In the genomic region with DNA sequence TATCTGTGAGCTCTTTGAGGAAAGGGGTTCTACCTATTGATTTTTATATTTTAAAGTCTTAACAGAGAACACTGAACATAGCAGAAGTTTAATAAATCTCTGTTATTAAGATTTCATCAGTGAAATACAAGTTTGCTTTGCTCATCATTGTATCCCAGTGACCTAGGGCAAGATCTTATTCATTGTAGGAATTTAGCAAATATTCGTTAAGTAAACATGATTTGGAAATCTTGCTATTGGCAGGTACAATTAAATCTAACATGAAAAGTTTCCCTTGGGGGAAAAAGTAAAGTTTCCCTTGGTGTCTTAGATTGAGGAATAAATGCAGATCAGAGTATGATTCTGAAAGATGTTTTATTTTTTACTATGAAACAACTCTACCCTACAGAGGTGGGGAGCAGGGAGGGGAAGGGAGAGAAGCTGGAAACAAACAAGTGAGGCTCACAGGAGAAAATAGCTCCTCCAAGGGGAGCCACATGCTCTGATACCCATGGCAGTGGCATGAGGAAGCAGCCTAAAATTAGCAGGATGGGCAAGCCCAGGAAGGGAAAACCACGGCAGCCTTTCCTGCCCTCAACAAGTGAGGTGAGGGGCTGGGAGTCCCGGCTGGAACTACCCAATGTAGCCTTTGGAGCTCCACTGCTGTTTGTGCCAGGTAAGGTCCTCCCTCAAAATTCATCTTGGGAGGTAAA, we compare ENCODE assay signal across 19 cellular contexts. TPM values are rescaled to one million over a fixed set of nuclear protein-coding genes. Genes with fewer than 3 reads are reported as not detected.
A peak's percentile ranks its signal among the peaks of the same experiment; 100 is the strongest.
DNase-seq lines count a peak whose midpoint lies in the region; ATAC-seq, FAIRE-seq and TF ChIP-seq lines count a peak whose summit lies in the region.
"Had no signal": no experiment of that assay in that cellular context is flagged by ENCODE, and none has a peak within 500 bp of the region (broad histone marks: within the 10 kb centered on the region; RNA-seq: fewer than 3 reads in every experiment).

No MANE protein-coding gene starts in this region.

- intact Hi-C loops in MCF 10A (cut with micrococcal nuclease), result no loop called here
- intact Hi-C loops in breast epithelium (cut with DNase I; ENCODE audit: low total_unique reads), result loop anchor here (10.0 kb wide), 1 partner anchor 517 kb away; no protein-coding TSS in a partner anchor
- intact Hi-C loops in left ventricle myocardium inferior (cut with micrococcal nuclease), result no loop called here

- H3K4me3 Mint-ChIP-seq in MCF 10A (ENCODE audit: unreplicated experiment), result peak overlapping the region; percentile 52
- H3K4me3 Mint-ChIP-seq: activated naive CD8-positive, alpha-beta T cell; neural crest cell; stimulated activated effector memory CD8-positive, alpha-beta T cell treated with anti-CD3 and anti-CD28 coated beads, Interleukin-12 subunit alpha, Interleukin-12 subunit beta, amount 100 ng/mL, for 72 hours had no signal

- no peak for TF ChIP-seq POLR2A in breast epithelium (IDR thresholded peaks at IDR 0.05)

- ATAC-seq in HG03159 (IDR thresholded peaks at IDR 0.05; ENCODE audit: unreplicated experiment), result no peak
- ATAC-seq: lower lobe of right lung; sciatic nerve; stimulated activated effector memory CD8-positive, alpha-beta T cell treated with anti-CD3 and anti-CD28 coated beads, Interleukin-12 subunit alpha, Interleukin-12 subunit beta, amount 100 ng/mL, for 72 hours had no signal

- H3K9me3 Mint-ChIP-seq in MCF 10A (ENCODE audit: unreplicated experiment), result no peaks in the 10 kb centered on the region
- H3K9me3 Mint-ChIP-seq: neural crest cell; stimulated activated effector memory CD8-positive, alpha-beta T cell treated with anti-CD3 and anti-CD28 coated beads, Interleukin-12 subunit alpha, Interleukin-12 subunit beta, amount 100 ng/mL, for 72 hours had no signal

- POLR2A ChIA-PET in MCF 10A (lab: Yijun Ruan, JAX), result interaction anchor here (0.6 to 4.4 kb wide), 11 partner anchors 9 to 865 kb away, joined by 3 to 34 read pairs (median 9); a partner anchor contains a TSS

- no peak for TF ChIP-seq CTCF in MCF 10A (IDR thresholded peaks at IDR 0.05; ENCODE audit: unreplicated experiment)
- TF ChIP-seq CTCF in breast epithelium (IDR thresholded peaks at IDR 0.05), result no peak
- no peak for TF ChIP-seq CTCF in left ventricle myocardium inferior (IDR thresholded peaks at IDR 0.05; ENCODE audit: borderline replicate concordance)

- H3K4me1 Mint-ChIP-seq in MCF 10A (ENCODE audit: insufficient read depth, unreplicated experiment), result peaks cover 27% of the 10 kb centered on the region

- BruUV-seq in MCF 10A (replicated peaks; lab: Mats Ljungman, UMichigan), result no TSS peak

- no peaks in the 10 kb centered on the region for H3K4me1 ChIP-seq in breast epithelium
- H3K4me1 ChIP-seq in left ventricle myocardium inferior, result peaks cover 36% of the 10 kb centered on the region
- peaks cover 0 to 14% (median 3%) of the 10 kb centered on the region in 3 donors for H3K4me1 ChIP-seq in skeletal muscle tissue (ENCODE audit: control insufficient read depth in 3 of 3, insufficient read depth in 3 of 3, low read length in 3 of 3)
- H3K4me1 ChIP-seq: lower lobe of right lung, vagina had no signal

- H3K4me3 ChIP-seq in breast epithelium, result no peak overlapping the region
- peak overlapping the region; percentile 58 for H3K4me3 ChIP-seq in left ventricle myocardium inferior
- H3K4me3 ChIP-seq in skeletal muscle tissue (ENCODE audit: low read length in 3 of 3), result peak overlapping the region; percentile 63 to 75 (median 73)
- H3K4me3 ChIP-seq: cardiac muscle cell, lower lobe of right lung, vagina had no signal

- no peaks in the 10 kb centered on the region for H3K36me3 ChIP-seq in breast epithelium
- H3K36me3 ChIP-seq in left ventricle myocardium inferior, result no peaks in the 10 kb centered on the region
- no peaks in the 10 kb centered on the region for H3K36me3 ChIP-seq in skeletal muscle tissue (ENCODE audit: control insufficient read depth in 3 of 3, insufficient read depth in 3 of 3, low read length in 3 of 3)
- H3K36me3 ChIP-seq: cardiac muscle cell, lower lobe of right lung, vagina had no signal

- H3K27ac ChIP-seq in breast epithelium (no peak overlapping the region), left ventricle myocardium inferior (replicated peaks) (peak overlapping the region; percentile 82), skeletal muscle tissue (ENCODE audit: low read depth, low read length) (peak overlapping the region; percentile 93)
- H3K27ac ChIP-seq: cardiac muscle cell, lower lobe of right lung, vagina had no signal

- peak overlapping the region; percentile 70 to 84 (median 82) for H3K9ac ChIP-seq in skeletal muscle tissue (ENCODE audit: low read depth in 1 of 3, low read length in 3 of 3)

- H3K36me3 Mint-ChIP-seq in MCF 10A (ENCODE audit: insufficient read depth, unreplicated experiment), result peaks cover 6% of the 10 kb centered on the region
- H3K36me3 Mint-ChIP-seq: activated naive CD8-positive, alpha-beta T cell; stimulated activated effector memory CD8-positive, alpha-beta T cell treated with anti-CD3 and anti-CD28 coated beads, Interleukin-12 subunit alpha, Interleukin-12 subunit beta, amount 100 ng/mL, for 72 hours had no signal

- no peak for FAIRE-seq in GM19239 (lab: Jason Lieb, UNC)

- H3K9me3 ChIP-seq in breast epithelium, result no peaks in the 10 kb centered on the region
- no peaks in the 10 kb centered on the region for H3K9me3 ChIP-seq in left ventricle myocardium inferior (replicated peaks)
- H3K9me3 ChIP-seq in skeletal muscle tissue (ENCODE audit: control insufficient read depth in 3 of 3, low read length in 3 of 3), result no peaks in the 10 kb centered on the region
- H3K9me3 ChIP-seq: lower lobe of right lung, vagina had no signal

- H3K27me3 ChIP-seq in breast epithelium (no peaks in the 10 kb centered on the region), left ventricle myocardium inferior (ENCODE audit: low read depth) (no peaks in the 10 kb centered on the region), skeletal muscle tissue (ENCODE audit: control insufficient read depth in 3 of 3, insufficient read depth in 3 of 3, low read length in 3 of 3) (no peaks in the 10 kb centered on the region)
- H3K27me3 ChIP-seq: cardiac muscle cell, vagina had no signal

- peak; percentile 49 for DNase-seq in MCF 10A (ENCODE audit: unreplicated experiment)
- no peak for DNase-seq in breast epithelium (ENCODE audit: low spot score in 2 of 2)
- peak; percentile 37 for DNase-seq in UCSD-AML1 (lab: John Stamatoyannopoulos, UW; ENCODE audit: unreplicated experiment)
- peak; percentile 36 for DNase-seq in left ventricle myocardium inferior
- no peak for DNase-seq in GM19239 (ENCODE audit: insufficient read length, low spot score)
- no peak for DNase-seq in NCI-H2227 (lab: John Stamatoyannopoulos, UW; ENCODE audit: unreplicated experiment)
- DNase-seq: activated CD4-positive, CD25-positive, alpha-beta regulatory T cell; GF-D8; lower lobe of right lung; NCI-H1092 treated with DMSO at 0.1 percent for 48 hours; stimulated activated CD4-positive, alpha-beta T cell treated with anti-CD3 and anti-CD28 coated beads, Interleukin-4, amount 100 ng/mL, for 4 hours had no signal

- peak overlapping the region; percentile 94 for H3K27ac Mint-ChIP-seq in MCF 10A (ENCODE audit: low read depth, unreplicated experiment)
- H3K27ac Mint-ChIP-seq: activated naive CD8-positive, alpha-beta T cell; stimulated activated effector memory CD8-positive, alpha-beta T cell treated with anti-CD3 and anti-CD28 coated beads, Interleukin-12 subunit alpha, Interleukin-12 subunit beta, amount 100 ng/mL, for 72 hours had no signal

- CTCF ChIA-PET in MCF 10A (lab: Yijun Ruan, JAX), result interaction anchor here (0.5 to 9.1 kb wide), 7 partner anchors 9 to 214 kb away, joined by 3 to 182 read pairs (median 3); no protein-coding TSS in a partner anchor

- no peaks in the 10 kb centered on the region for H3K27me3 Mint-ChIP-seq in MCF 10A (ENCODE audit: insufficient read depth, unreplicated experiment)

RNA-seq across cellular contexts. Expression of a gene that starts 12.4 kb away (rescaled TPM):
- total RNA-seq in MCF 10A (2022) (57.5 and 61.5 TPM in 2 replicates), breast epithelium (10 to 100 TPM; 43.2 to 81.4 (median 66.2) TPM), left ventricle myocardium inferior (31.9 TPM), skeletal muscle tissue (64.7 TPM)

RNA-seq across cellular contexts. Expression of a gene that starts 21.8 kb away (rescaled TPM):
- total RNA-seq in MCF 10A (2022), result 0.22 and 0.37 TPM in 2 replicates
- under 1 TPM in 1 of 3 donors, not detected in 2; 0.33 TPM for total RNA-seq in breast epithelium
- total RNA-seq in left ventricle myocardium inferior, result 124 TPM
- total RNA-seq in skeletal muscle tissue, result 57.4 TPM
- total RNA-seq: lower lobe of right lung, neural crest cell, vagina had no signal

Comparison
In these comparisons a context has a peak if more than half of its experiments do, and no peak if none do; other contexts are left out.
1. DNase-seq: peak in MCF 10A (single experiment), UCSD-AML1 (single experiment) and left ventricle myocardium inferior (single experiment); none in breast epithelium (0 of 2), GM19239 (single experiment) and NCI-H2227 (single experiment).
2. H3K27ac ChIP-seq: peak in left ventricle myocardium inferior (single experiment) and skeletal muscle tissue (single experiment); none in breast epithelium (0 of 2).
3. H3K4me3 ChIP-seq: peak in left ventricle myocardium inferior (single experiment) and skeletal muscle tissue (3 of 3); none in breast epithelium (0 of 3).
4. RNA of a gene that starts 21.8 kb away (total RNA-seq): 124 TPM in left ventricle myocardium inferior (single experiment) and 57.4 TPM in skeletal muscle tissue (single experiment); 0.22 to 0.37 TPM in MCF 10A and 0.33 TPM in breast epithelium; every median in the first group is over 10 times any median in the second.